8 cellular contexts compared by ENCODE assay signal in the genomic region with DNA sequence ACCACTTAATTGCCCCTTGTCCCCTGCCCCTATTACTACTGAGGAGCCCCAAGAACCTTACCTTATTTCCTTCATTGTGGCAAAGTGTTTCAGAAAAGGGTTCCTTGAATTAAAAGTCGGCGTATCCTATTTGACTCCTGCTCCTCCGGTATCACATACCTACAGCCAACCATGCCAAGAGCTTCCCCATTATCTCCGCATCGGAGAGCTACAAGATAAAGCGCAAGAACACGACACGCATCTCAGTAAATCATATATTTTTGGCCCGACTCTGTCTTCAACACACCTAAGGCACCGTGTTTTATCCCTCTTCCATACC. TPM values are rescaled to one million over a fixed set of nuclear protein-coding genes. Genes with fewer than 3 reads are reported as not detected.
DNase-seq lines count a peak whose midpoint lies in the region; ATAC-seq and TF ChIP-seq lines count a peak whose summit lies in the region.

No MANE protein-coding gene starts in this region.

- H3K27ac ChIP-seq in left ventricle myocardium inferior (replicated peaks) (peak overlapping the region; percentile 100), subcutaneous abdominal adipose tissue (ENCODE audit: low read depth, low read length) (peak overlapping the region; percentile 96)

- ATAC-seq in GM18517 (IDR thresholded peaks at IDR 0.05; ENCODE audit: unreplicated experiment), result peak; percentile 2
- peak; percentile 13 for ATAC-seq in HG03175 (IDR thresholded peaks at IDR 0.05; ENCODE audit: unreplicated experiment)

- H3K36me3 ChIP-seq in left ventricle myocardium inferior (peaks cover 19% of the 10 kb centered on the region), subcutaneous abdominal adipose tissue (ENCODE audit: control insufficient read depth in 5 of 5, insufficient read depth in 5 of 5, low read length in 5 of 5) (peaks cover 0 to 6% (median under 1%) of the 10 kb centered on the region in 5 donors)

- peaks cover 59% of the 10 kb centered on the region for H3K4me1 ChIP-seq in left ventricle myocardium inferior
- peaks cover 12 to 37% (median 30%) of the 10 kb centered on the region in 5 donors for H3K4me1 ChIP-seq in subcutaneous abdominal adipose tissue (ENCODE audit: control insufficient read depth in 5 of 5, insufficient read depth in 5 of 5, low read length in 5 of 5)

- H3K4me3 ChIP-seq in left ventricle myocardium inferior (peak overlapping the region; percentile 78), subcutaneous abdominal adipose tissue (ENCODE audit: low read depth in 1 of 5, low read length in 5 of 5) (peak overlapping the region; percentile 80 to 96 (median 88))

- intact Hi-C loops in left ventricle myocardium inferior (cut with micrococcal nuclease), result no loop called here

- TF ChIP-seq CTCF in left ventricle myocardium inferior (IDR thresholded peaks at IDR 0.05; ENCODE audit: borderline replicate concordance), result no peak

- DNase-seq in A172 (ENCODE audit: low spot score), result peak; percentile 45
- peak; percentile 84 for DNase-seq in SKM-1 (lab: John Stamatoyannopoulos, UW; ENCODE audit: unreplicated experiment)
- no peak for DNase-seq in left ventricle myocardium inferior
- DNase-seq in medulla oblongata (ENCODE audit: extremely low spot score), result no peak
- no peak for DNase-seq in nucleus accumbens (lab: John Stamatoyannopoulos, UW)

- H3K27me3 ChIP-seq in left ventricle myocardium inferior (ENCODE audit: low read depth) (no peaks in the 10 kb centered on the region), subcutaneous abdominal adipose tissue (ENCODE audit: control insufficient read depth in 5 of 5, insufficient read depth in 4 of 5, low read length in 5 of 5) (peaks cover 0 to 7% (median 0%) of the 10 kb centered on the region in 5 donors)

- H3K9me3 ChIP-seq in left ventricle myocardium inferior (replicated peaks), result no peaks in the 10 kb centered on the region
- H3K9me3 ChIP-seq in subcutaneous abdominal adipose tissue (ENCODE audit: control insufficient read depth in 5 of 5, low read length in 5 of 5), result no peaks in the 10 kb centered on the region

- peak overlapping the region; percentile 78 to 91 (median 82) for H3K9ac ChIP-seq in subcutaneous abdominal adipose tissue (ENCODE audit: low read length in 5 of 5)

RNA-seq across cellular contexts. Expression of a gene that starts 0.6 kb away (rescaled TPM):
- 2.9 and 4.6 TPM in 2 replicates for total RNA-seq in A172 (2014; rRNA removed; shearing (Covaris generic))
- total RNA-seq in left ventricle myocardium inferior, result 5.6 TPM

RNA-seq across cellular contexts. Expression of a gene that starts 9.0 kb away (rescaled TPM):
- 146 and 150 TPM in 2 replicates for total RNA-seq in A172 (2014; rRNA removed; shearing (Covaris generic))
- total RNA-seq in left ventricle myocardium inferior, result 115 TPM

Comparison
In these comparisons a context has a peak if more than half of its experiments do, and no peak if none do; other contexts are left out.
1. DNase-seq: peak in A172 (single experiment) and SKM-1 (single experiment); none in left ventricle myocardium inferior (single experiment), medulla oblongata (single experiment) and nucleus accumbens (0 of 56).